1 cellular context compared by ENCODE assay signal in the genomic region with DNA sequence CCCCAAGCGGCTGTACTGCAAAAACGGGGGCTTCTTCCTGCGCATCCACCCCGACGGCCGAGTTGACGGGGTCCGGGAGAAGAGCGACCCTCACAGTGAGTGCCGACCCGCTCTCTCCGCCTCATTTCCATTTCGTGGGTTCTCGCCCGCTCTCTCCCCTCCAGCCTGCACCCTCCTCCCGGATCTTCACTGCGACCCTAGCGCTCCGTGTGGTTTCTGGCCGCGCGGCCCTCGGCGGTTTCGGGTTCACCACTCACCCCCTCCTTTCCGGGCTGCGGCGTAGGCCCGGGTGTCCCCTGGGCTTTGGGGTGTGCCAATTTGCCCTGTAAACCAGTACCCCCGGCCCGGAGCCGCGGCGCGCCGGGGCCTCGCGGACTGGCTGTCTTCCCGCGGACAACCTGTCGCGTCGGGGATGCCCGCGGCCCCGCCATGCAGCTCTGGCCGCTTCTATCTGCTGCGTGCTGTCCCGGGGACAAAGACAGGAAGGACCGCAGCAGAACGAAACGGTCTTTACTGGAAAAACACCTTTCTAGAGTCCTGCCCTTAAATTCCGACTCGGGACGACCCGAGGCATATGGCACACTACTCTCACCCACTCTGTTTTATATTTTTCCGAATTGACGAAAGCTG.
TF ChIP-seq lines count a peak whose summit lies in the region.

No MANE protein-coding gene starts in this region.

TF ChIP-seq in HepG2, 621 proteins besides CTCF, POLR2A, EP300 and RAD21 (continued from another document and continues in another):
- TF ChIP-seq, protein P1, sequence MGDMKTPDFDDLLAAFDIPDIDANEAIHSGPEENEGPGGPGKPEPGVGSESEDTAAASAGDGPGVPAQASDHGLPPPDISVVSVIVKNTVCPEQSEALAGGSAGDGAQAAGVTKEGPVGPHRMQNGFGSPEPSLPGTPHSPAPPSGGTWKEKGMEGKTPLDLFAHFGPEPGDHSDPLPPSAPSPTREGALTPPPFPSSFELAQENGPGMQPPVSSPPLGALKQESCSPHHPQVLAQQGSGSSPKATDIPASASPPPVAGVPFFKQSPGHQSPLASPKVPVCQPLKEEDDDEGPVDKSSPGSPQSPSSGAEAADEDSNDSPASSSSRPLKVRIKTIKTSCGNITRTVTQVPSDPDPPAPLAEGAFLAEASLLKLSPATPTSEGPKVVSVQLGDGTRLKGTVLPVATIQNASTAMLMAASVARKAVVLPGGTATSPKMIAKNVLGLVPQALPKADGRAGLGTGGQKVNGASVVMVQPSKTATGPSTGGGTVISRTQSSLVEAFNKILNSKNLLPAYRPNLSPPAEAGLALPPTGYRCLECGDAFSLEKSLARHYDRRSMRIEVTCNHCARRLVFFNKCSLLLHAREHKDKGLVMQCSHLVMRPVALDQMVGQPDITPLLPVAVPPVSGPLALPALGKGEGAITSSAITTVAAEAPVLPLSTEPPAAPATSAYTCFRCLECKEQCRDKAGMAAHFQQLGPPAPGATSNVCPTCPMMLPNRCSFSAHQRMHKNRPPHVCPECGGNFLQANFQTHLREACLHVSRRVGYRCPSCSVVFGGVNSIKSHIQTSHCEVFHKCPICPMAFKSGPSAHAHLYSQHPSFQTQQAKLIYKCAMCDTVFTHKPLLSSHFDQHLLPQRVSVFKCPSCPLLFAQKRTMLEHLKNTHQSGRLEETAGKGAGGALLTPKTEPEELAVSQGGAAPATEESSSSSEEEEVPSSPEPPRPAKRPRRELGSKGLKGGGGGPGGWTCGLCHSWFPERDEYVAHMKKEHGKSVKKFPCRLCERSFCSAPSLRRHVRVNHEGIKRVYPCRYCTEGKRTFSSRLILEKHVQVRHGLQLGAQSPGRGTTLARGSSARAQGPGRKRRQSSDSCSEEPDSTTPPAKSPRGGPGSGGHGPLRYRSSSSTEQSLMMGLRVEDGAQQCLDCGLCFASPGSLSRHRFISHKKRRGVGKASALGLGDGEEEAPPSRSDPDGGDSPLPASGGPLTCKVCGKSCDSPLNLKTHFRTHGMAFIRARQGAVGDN (CRISPR knock-in tag; IDR thresholded peaks at IDR 0.05) = peak; percentile 54; the same call in 1 of the 2 replicates
- TF ChIP-seq ZNF607 (CRISPR knock-in tag; IDR thresholded peaks at IDR 0.05; ENCODE audit: borderline replicate concordance) (no peak), IRF2 (CRISPR knock-in tag; IDR thresholded peaks at IDR 0.05) (no peak), MYNN (CRISPR knock-in tag; IDR thresholded peaks at IDR 0.05; ENCODE audit: low read depth) (no peak), ZNF83 (CRISPR knock-in tag; IDR thresholded peaks at IDR 0.05; ENCODE audit: borderline replicate concordance) (no peak), ZNF781 (CRISPR knock-in tag; IDR thresholded peaks at IDR 0.05; ENCODE audit: borderline replicate concordance, not compliant biosample characterization) (no peak), ZFP36L1 (CRISPR knock-in tag; IDR thresholded peaks at IDR 0.05) (no peak), DNMT1 (CRISPR knock-in tag; IDR thresholded peaks at IDR 0.05) (no peak), MTF1 (CRISPR knock-in tag; IDR thresholded peaks at IDR 0.05) (no peak), KLF11 (CRISPR knock-in tag; IDR thresholded peaks at IDR 0.05) (no peak), ZSCAN12 (CRISPR knock-in tag; IDR thresholded peaks at IDR 0.05) (no peak), ZNF644 (CRISPR knock-in tag; IDR thresholded peaks at IDR 0.05; ENCODE audit: low read depth) (no peak), EZH2 (conservative IDR thresholded peaks at IDR 0.05; ENCODE audit: low read depth, low read length) (peak; percentile 100), RBM39 (IDR thresholded peaks at IDR 0.05; ENCODE audit: low read depth, low read length, poor library complexity, severe bottlenecking) (no peak), XBP1 (CRISPR knock-in tag; IDR thresholded peaks at IDR 0.05) (no peak), HOXA5 (CRISPR knock-in tag; IDR thresholded peaks at IDR 0.05) (0 out of 2 replicates have a peak, but pooled peaks have one; percentile 27), SP5 (CRISPR knock-in tag; IDR thresholded peaks at IDR 0.05; ENCODE audit: borderline replicate concordance, low read depth) (no peak), ZNF563 (CRISPR knock-in tag; IDR thresholded peaks at IDR 0.05) (no peak), SUZ12 (IDR thresholded peaks at IDR 0.05; ENCODE audit: low read depth, low read length) (no peak)
- TF ChIP-seq, protein P2, sequence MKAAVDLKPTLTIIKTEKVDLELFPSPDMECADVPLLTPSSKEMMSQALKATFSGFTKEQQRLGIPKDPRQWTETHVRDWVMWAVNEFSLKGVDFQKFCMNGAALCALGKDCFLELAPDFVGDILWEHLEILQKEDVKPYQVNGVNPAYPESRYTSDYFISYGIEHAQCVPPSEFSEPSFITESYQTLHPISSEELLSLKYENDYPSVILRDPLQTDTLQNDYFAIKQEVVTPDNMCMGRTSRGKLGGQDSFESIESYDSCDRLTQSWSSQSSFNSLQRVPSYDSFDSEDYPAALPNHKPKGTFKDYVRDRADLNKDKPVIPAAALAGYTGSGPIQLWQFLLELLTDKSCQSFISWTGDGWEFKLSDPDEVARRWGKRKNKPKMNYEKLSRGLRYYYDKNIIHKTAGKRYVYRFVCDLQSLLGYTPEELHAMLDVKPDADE (CRISPR knock-in tag; IDR thresholded peaks at IDR 0.05) = no peak
- TF ChIP-seq, protein P3, sequence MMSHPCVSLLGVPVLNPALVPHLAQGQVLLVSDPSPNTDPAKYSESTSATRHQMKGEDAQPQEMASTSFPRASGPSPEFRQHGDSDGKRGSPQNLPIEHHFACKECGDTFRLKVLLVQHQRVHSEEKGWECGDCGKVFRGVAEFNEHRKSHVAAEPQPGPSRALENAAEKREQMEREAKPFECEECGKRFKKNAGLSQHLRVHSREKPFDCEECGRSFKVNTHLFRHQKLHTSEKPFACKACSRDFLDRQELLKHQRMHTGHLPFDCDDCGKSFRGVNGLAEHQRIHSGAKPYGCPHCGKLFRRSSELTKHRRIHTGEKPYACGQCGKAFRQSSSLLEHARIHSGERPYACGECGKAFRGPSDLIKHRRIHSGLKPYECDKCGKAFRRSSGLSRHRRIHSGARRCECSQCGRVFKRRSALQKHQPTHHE (CRISPR knock-in tag; IDR thresholded peaks at IDR 0.05; ENCODE audit: borderline replicate concordance) = no peak
- TF ChIP-seq, protein P4, sequence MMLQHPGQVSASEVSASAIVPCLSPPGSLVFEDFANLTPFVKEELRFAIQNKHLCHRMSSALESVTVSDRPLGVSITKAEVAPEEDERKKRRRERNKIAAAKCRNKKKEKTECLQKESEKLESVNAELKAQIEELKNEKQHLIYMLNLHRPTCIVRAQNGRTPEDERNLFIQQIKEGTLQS (CRISPR knock-in tag; IDR thresholded peaks at IDR 0.05) = no peak
- TF ChIP-seq, protein P5, sequence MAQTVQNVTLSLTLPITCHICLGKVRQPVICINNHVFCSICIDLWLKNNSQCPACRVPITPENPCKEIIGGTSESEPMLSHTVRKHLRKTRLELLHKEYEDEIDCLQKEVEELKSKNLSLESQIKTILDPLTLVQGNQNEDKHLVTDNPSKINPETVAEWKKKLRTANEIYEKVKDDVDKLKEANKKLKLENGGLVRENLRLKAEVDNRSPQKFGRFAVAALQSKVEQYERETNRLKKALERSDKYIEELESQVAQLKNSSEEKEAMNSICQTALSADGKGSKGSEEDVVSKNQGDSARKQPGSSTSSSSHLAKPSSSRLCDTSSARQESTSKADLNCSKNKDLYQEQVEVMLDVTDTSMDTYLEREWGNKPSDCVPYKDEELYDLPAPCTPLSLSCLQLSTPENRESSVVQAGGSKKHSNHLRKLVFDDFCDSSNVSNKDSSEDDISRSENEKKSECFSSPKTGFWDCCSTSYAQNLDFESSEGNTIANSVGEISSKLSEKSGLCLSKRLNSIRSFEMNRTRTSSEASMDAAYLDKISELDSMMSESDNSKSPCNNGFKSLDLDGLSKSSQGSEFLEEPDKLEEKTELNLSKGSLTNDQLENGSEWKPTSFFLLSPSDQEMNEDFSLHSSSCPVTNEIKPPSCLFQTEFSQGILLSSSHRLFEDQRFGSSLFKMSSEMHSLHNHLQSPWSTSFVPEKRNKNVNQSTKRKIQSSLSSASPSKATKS (CRISPR knock-in tag; IDR thresholded peaks at IDR 0.05) = no peak
- TF ChIP-seq, protein P6, sequence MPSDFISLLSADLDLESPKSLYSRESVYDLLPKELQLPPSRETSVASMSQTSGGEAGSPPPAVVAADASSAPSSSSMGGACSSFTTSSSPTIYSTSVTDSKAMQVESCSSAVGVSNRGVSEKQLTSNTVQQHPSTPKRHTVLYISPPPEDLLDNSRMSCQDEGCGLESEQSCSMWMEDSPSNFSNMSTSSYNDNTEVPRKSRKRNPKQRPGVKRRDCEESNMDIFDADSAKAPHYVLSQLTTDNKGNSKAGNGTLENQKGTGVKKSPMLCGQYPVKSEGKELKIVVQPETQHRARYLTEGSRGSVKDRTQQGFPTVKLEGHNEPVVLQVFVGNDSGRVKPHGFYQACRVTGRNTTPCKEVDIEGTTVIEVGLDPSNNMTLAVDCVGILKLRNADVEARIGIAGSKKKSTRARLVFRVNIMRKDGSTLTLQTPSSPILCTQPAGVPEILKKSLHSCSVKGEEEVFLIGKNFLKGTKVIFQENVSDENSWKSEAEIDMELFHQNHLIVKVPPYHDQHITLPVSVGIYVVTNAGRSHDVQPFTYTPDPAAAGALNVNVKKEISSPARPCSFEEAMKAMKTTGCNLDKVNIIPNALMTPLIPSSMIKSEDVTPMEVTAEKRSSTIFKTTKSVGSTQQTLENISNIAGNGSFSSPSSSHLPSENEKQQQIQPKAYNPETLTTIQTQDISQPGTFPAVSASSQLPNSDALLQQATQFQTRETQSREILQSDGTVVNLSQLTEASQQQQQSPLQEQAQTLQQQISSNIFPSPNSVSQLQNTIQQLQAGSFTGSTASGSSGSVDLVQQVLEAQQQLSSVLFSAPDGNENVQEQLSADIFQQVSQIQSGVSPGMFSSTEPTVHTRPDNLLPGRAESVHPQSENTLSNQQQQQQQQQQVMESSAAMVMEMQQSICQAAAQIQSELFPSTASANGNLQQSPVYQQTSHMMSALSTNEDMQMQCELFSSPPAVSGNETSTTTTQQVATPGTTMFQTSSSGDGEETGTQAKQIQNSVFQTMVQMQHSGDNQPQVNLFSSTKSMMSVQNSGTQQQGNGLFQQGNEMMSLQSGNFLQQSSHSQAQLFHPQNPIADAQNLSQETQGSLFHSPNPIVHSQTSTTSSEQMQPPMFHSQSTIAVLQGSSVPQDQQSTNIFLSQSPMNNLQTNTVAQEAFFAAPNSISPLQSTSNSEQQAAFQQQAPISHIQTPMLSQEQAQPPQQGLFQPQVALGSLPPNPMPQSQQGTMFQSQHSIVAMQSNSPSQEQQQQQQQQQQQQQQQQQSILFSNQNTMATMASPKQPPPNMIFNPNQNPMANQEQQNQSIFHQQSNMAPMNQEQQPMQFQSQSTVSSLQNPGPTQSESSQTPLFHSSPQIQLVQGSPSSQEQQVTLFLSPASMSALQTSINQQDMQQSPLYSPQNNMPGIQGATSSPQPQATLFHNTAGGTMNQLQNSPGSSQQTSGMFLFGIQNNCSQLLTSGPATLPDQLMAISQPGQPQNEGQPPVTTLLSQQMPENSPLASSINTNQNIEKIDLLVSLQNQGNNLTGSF (CRISPR knock-in tag; IDR thresholded peaks at IDR 0.05) = no peak
- TF ChIP-seq, protein P7, sequence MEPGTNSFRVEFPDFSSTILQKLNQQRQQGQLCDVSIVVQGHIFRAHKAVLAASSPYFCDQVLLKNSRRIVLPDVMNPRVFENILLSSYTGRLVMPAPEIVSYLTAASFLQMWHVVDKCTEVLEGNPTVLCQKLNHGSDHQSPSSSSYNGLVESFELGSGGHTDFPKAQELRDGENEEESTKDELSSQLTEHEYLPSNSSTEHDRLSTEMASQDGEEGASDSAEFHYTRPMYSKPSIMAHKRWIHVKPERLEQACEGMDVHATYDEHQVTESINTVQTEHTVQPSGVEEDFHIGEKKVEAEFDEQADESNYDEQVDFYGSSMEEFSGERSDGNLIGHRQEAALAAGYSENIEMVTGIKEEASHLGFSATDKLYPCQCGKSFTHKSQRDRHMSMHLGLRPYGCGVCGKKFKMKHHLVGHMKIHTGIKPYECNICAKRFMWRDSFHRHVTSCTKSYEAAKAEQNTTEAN (CRISPR knock-in tag; conservative IDR thresholded peaks at IDR 0.05) = no peak
- TF ChIP-seq, protein P8, sequence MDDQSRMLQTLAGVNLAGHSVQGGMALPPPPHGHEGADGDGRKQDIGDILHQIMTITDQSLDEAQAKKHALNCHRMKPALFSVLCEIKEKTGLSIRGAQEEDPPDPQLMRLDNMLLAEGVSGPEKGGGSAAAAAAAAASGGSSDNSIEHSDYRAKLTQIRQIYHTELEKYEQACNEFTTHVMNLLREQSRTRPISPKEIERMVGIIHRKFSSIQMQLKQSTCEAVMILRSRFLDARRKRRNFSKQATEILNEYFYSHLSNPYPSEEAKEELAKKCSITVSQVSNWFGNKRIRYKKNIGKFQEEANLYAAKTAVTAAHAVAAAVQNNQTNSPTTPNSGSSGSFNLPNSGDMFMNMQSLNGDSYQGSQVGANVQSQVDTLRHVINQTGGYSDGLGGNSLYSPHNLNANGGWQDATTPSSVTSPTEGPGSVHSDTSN (CRISPR knock-in tag; IDR thresholded peaks at IDR 0.05; ENCODE audit: borderline replicate concordance) = no peak
- TF ChIP-seq, protein P9, sequence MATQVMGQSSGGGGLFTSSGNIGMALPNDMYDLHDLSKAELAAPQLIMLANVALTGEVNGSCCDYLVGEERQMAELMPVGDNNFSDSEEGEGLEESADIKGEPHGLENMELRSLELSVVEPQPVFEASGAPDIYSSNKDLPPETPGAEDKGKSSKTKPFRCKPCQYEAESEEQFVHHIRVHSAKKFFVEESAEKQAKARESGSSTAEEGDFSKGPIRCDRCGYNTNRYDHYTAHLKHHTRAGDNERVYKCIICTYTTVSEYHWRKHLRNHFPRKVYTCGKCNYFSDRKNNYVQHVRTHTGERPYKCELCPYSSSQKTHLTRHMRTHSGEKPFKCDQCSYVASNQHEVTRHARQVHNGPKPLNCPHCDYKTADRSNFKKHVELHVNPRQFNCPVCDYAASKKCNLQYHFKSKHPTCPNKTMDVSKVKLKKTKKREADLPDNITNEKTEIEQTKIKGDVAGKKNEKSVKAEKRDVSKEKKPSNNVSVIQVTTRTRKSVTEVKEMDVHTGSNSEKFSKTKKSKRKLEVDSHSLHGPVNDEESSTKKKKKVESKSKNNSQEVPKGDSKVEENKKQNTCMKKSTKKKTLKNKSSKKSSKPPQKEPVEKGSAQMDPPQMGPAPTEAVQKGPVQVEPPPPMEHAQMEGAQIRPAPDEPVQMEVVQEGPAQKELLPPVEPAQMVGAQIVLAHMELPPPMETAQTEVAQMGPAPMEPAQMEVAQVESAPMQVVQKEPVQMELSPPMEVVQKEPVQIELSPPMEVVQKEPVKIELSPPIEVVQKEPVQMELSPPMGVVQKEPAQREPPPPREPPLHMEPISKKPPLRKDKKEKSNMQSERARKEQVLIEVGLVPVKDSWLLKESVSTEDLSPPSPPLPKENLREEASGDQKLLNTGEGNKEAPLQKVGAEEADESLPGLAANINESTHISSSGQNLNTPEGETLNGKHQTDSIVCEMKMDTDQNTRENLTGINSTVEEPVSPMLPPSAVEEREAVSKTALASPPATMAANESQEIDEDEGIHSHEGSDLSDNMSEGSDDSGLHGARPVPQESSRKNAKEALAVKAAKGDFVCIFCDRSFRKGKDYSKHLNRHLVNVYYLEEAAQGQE (IDR thresholded peaks at IDR 0.05; ENCODE audit: borderline replicate concordance in 1 of 2, low read depth in 1 of 2, low read length in 2 of 2) = no peak
